5 cellular contexts compared by ENCODE assay signal in genomic region chr4:186360551-186360950, GRCh38.
"Had no signal": no experiment of that assay in that cellular context is flagged by ENCODE, and none has a peak within 500 bp of the region (broad histone marks: within the 10 kb centered on the region; RNA-seq: fewer than 3 reads in every experiment).

No MANE protein-coding gene starts in this region.

- DNase-seq: IMR-90, KG1 had no signal

- H3K27ac ChIP-seq: HL-60 had no signal

- H3K4me3 ChIP-seq: K562 had no signal

- ATAC-seq: HepG2, K562 had no signal
